In genomic region chr7:50562126-50562525, GRCh38 we compare ENCODE assay signal across 1 cellular context.
TF ChIP-seq lines count a peak whose summit lies in the region.

No MANE protein-coding gene starts in this region.

TF ChIP-seq in HCT116, 20 proteins besides CTCF, POLR2A, EP300 and RAD21 (continued from another document):
- TF ChIP-seq REST (IDR thresholded peaks at IDR 0.05; ENCODE audit: low read depth): no peak
- TF ChIP-seq TCF7L2 (IDR thresholded peaks at IDR 0.05; ENCODE audit: borderline replicate concordance, extremely low read depth, insufficient read depth, insufficient read length): no peak
TF ChIP-seq in HCT116: peak in this region for 0.
